27 cellular contexts compared by ENCODE assay signal in the genomic region with DNA sequence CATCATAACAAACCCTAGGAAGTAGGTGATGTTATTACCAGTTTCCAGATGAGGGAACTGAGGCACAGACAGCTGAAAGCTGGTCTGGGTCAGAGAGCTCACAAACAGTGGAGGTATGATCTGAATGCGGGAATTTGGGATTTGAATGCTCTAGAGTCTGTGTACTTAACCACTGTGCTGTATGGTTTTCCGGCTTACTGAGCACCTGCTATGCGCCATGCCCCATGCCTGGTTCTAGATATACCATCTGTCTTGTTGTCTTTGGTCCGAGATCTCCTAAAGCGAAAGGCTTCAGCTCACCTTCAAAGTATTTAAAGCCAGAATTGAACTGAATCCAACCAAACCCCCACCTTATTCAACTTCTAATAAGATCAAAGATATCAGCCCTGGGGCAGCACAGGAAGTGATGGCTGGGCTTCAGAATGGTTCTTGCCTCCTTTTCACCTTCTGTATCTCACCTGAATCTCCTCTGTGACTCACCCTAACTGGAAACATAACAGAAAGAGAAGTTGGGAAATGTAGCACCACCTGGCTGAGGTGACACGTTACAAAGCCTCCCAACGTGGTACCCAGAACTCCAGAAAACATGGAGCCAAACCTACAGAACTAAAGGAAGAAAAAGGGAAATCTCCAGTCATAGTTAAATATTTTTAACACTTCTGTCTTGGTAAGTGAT. TPM values are rescaled to one million over a fixed set of nuclear protein-coding genes. Genes with fewer than 3 reads are reported as not detected.
DNase-seq lines count a peak whose midpoint lies in the region; ATAC-seq and TF ChIP-seq lines count a peak whose summit lies in the region.
"Had no signal": no experiment of that assay in that cellular context is flagged by ENCODE, and none has a peak within 500 bp of the region (broad histone marks: within the 10 kb centered on the region; RNA-seq: fewer than 3 reads in every experiment).

No MANE protein-coding gene starts in this region.

- peaks cover 33% of the 10 kb centered on the region for H3K27me3 Mint-ChIP-seq in activated CD8-positive, alpha-beta memory T cell treated with anti-CD3 and anti-CD28 coated beads, Interleukin-2, amount 10 ng/mL, durations not matched to agents 7 days and 5 days
- peaks cover 14% of the 10 kb centered on the region for H3K27me3 Mint-ChIP-seq in osteocyte (ENCODE audit: unreplicated experiment)

- no peak for ATAC-seq in activated CD8-positive, alpha-beta memory T cell treated with anti-CD3 and anti-CD28 coated beads, Interleukin-2, amount 10 ng/mL, durations not matched to agents 7 days and 5 days
- ATAC-seq in HG02798 (IDR thresholded peaks at IDR 0.05; ENCODE audit: poor library complexity, unreplicated experiment), result no peak
- ATAC-seq: Panc1 had no signal

- no peak for TF ChIP-seq CTCF in esophagus muscularis mucosa (IDR thresholded peaks at IDR 0.05)
- TF ChIP-seq CTCF in osteocyte (IDR thresholded peaks at IDR 0.05), result no peak

- H3K79me2 ChIP-seq in GM23248 (ENCODE audit: insufficient read depth), result no peaks in the 10 kb centered on the region

- H3K4me2 ChIP-seq in GM23248 (ENCODE audit: unreplicated experiment), result no peak overlapping the region

- H3K9me3 ChIP-seq in esophagus muscularis mucosa, result no peaks in the 10 kb centered on the region
- no peaks in the 10 kb centered on the region for H3K9me3 ChIP-seq in GM23248 (ENCODE audit: low read depth)
- H3K9me3 ChIP-seq: BE2C, MG63 had no signal

- H3K9me3 Mint-ChIP-seq in activated CD8-positive, alpha-beta memory T cell treated with anti-CD3 and anti-CD28 coated beads, Interleukin-2, amount 10 ng/mL, durations not matched to agents 7 days and 5 days (ENCODE audit: low read depth), result no peaks in the 10 kb centered on the region
- no peaks in the 10 kb centered on the region for H3K9me3 Mint-ChIP-seq in osteocyte (ENCODE audit: unreplicated experiment)

- H3K9me2 ChIP-seq in GM23248 (ENCODE audit: insufficient read depth), result no peaks in the 10 kb centered on the region

- H3K27me3 ChIP-seq in esophagus muscularis mucosa (peaks cover 0 to 23% (median 3%) of the 10 kb centered on the region in 4 donors), GM23248 (replicated peaks; ENCODE audit: insufficient read depth) (peaks cover 31% of the 10 kb centered on the region)

- WGBS in esophagus muscularis mucosa, result 91% methylated on average over 5 of the region's 7 CpGs
- 55 to 60% methylated on average over 7 of the region's 7 CpGs for WGBS in GM23248 (ENCODE audit: low coverage in 1 of 2, low lambda C conversion rate in 2 of 2, missing lambda C conversion rate in 2 of 2), 2 experiments

- in situ Hi-C loops in GM23248 (cut with MboI), result no loop called here

- no peaks in the 10 kb centered on the region for H4K20me1 ChIP-seq in GM23248 (ENCODE audit: insufficient read depth)

- H3K27ac ChIP-seq in esophagus muscularis mucosa (replicated peaks in 1 of 4), result no peak overlapping the region
- no peak overlapping the region for H3K27ac ChIP-seq in GM23248
- H3K27ac ChIP-seq: 22Rv1, SK-N-MC had no signal

- no peaks in the 10 kb centered on the region for H3K36me3 Mint-ChIP-seq in activated CD8-positive, alpha-beta memory T cell treated with anti-CD3 and anti-CD28 coated beads, Interleukin-2, amount 10 ng/mL, durations not matched to agents 7 days and 5 days
- no peaks in the 10 kb centered on the region for H3K36me3 Mint-ChIP-seq in osteocyte (ENCODE audit: unreplicated experiment)
- H3K36me3 Mint-ChIP-seq: CD14-positive monocyte; CD8-positive, alpha-beta memory T cell had no signal

- H3K4me3 Mint-ChIP-seq in activated CD8-positive, alpha-beta memory T cell treated with anti-CD3 and anti-CD28 coated beads, Interleukin-2, amount 10 ng/mL, durations not matched to agents 7 days and 5 days, result no peak overlapping the region
- no peak overlapping the region for H3K4me3 Mint-ChIP-seq in osteocyte (ENCODE audit: unreplicated experiment)
- H3K4me3 Mint-ChIP-seq: CD14-positive monocyte; CD8-positive, alpha-beta memory T cell had no signal

- no peaks in the 10 kb centered on the region for H3F3A ChIP-seq in GM23248 (ENCODE audit: insufficient read depth)

- peak; percentile 9 for DNase-seq in activated CD8-positive, alpha-beta memory T cell treated with anti-CD3 and anti-CD28 coated beads for 24 hours
- no peak for DNase-seq in activated CD8-positive, alpha-beta memory T cell treated with anti-CD3 and anti-CD28 coated beads, Interleukin-2, amount 10 ng/mL, durations not matched to agents 7 days and 5 days
- peak; percentile 16 for DNase-seq in SW480 (ENCODE audit: low spot score)
- DNase-seq in esophagus muscularis mucosa (ENCODE audit: extremely low spot score), result peak; percentile 64
- DNase-seq in osteocyte (ENCODE audit: extremely low spot score, unreplicated experiment), result peak; percentile 17
- DNase-seq in GM23248, result no peak
- no peak for DNase-seq in NCI-H2196 treated with DMSO at 0.1 percent for 48 hours (lab: John Stamatoyannopoulos, UW; ENCODE audit: unreplicated experiment)
- DNase-seq: BE2C; CD8-positive, alpha-beta memory T cell; DND-41; KBM-7; MG63; NCI-H1105 treated with DMSO at 0.1 percent for 48 hours; NCI-H146; NCI-H1930; NCI-H2107; NCI-H446 treated with DMSO at 0.1 percent for 48 hours; NCI-H526; NCI-H82; SIG-M5 had no signal

- CTCF ChIA-PET in activated CD8-positive, alpha-beta memory T cell treated with anti-CD3 and anti-CD28 coated beads, Interleukin-2, amount 10 ng/mL, durations not matched to agents 7 days and 5 days (lab: Charles Lee), result no interaction called here

- no peak overlapping the region for H3K27ac Mint-ChIP-seq in activated CD8-positive, alpha-beta memory T cell treated with anti-CD3 and anti-CD28 coated beads, Interleukin-2, amount 10 ng/mL, durations not matched to agents 7 days and 5 days
- H3K27ac Mint-ChIP-seq in osteocyte (ENCODE audit: unreplicated experiment), result no peak overlapping the region
- H3K27ac Mint-ChIP-seq: CD14-positive monocyte; CD8-positive, alpha-beta memory T cell had no signal

- no peak overlapping the region for H3K9ac ChIP-seq in GM23248

- H3K4me3 ChIP-seq in esophagus muscularis mucosa (no peak overlapping the region), GM23248 (no peak overlapping the region)
- H3K4me3 ChIP-seq: MG63, SK-N-MC had no signal

- H3K36me3 ChIP-seq in esophagus muscularis mucosa (no peaks in the 10 kb centered on the region), GM23248 (ENCODE audit: low read depth) (no peaks in the 10 kb centered on the region)
- H3K36me3 ChIP-seq: BE2C, MG63 had no signal

- no peak for TF ChIP-seq EP300 in esophagus muscularis mucosa (IDR thresholded peaks at IDR 0.05)

- H3K4me1 Mint-ChIP-seq in activated CD8-positive, alpha-beta memory T cell treated with anti-CD3 and anti-CD28 coated beads, Interleukin-2, amount 10 ng/mL, durations not matched to agents 7 days and 5 days, result no peaks in the 10 kb centered on the region
- no peaks in the 10 kb centered on the region for H3K4me1 Mint-ChIP-seq in osteocyte (ENCODE audit: unreplicated experiment)
- H3K4me1 Mint-ChIP-seq: CD14-positive monocyte; CD8-positive, alpha-beta memory T cell had no signal

- intact Hi-C loops in esophagus muscularis mucosa (cut with DNase I), result no loop called here

- H3K4me1 ChIP-seq in esophagus muscularis mucosa (no peaks in the 10 kb centered on the region), GM23248 (ENCODE audit: insufficient read depth) (no peaks in the 10 kb centered on the region)
- H3K4me1 ChIP-seq: BE2C had no signal

- no peak overlapping the region for H2AFZ ChIP-seq in GM23248

- no peak for TF ChIP-seq POLR2A in esophagus muscularis mucosa (IDR thresholded peaks at IDR 0.05; ENCODE audit: low read depth)

RNA-seq across cellular contexts. Expression of a gene that starts 54.3 kb away (rescaled TPM):
- total RNA-seq in activated CD8-positive, alpha-beta memory T cell treated with anti-CD3 and anti-CD28 coated beads, Interleukin-2, amount 10 ng/mL, durations not matched to agents 7 days and 5 days, result not detected
- total RNA-seq in esophagus muscularis mucosa (not detected), osteocyte (not detected in 2 replicates)
- total RNA-seq in GM23248 (2014; rRNA removed; shearing (Covaris generic)), result not detected in 2 replicates
- polyA plus RNA-seq in GM23248 (2016; fragmentation: Nextera tagmentation; extraction: Ambion mirVana), result not detected in 2 replicates
- total RNA-seq: Calu3; CD8-positive, alpha-beta memory T cell; LHCN-M2 had no signal
- polyA plus RNA-seq: CD14-positive monocyte had no signal

Comparison
In these comparisons a context has a peak if more than half of its experiments do, and no peak if none do; other contexts are left out.
1. DNase-seq: peak in activated CD8-positive, alpha-beta memory T cell treated with anti-CD3 and anti-CD28 coated beads for 24 hours (single experiment), SW480 (single experiment), esophagus muscularis mucosa (single experiment) and osteocyte (single experiment); none in activated CD8-positive, alpha-beta memory T cell treated with anti-CD3 and anti-CD28 coated beads, Interleukin-2, amount 10 ng/mL, durations not matched to agents 7 days and 5 days (single experiment), GM23248 (single experiment) and NCI-H2196 treated with DMSO at 0.1 percent for 48 hours (single experiment).